ENCODE assay signal across 10 cellular contexts in genomic region chr22:43128928-43129424, GRCh38. TPM values are rescaled to one million over a fixed set of nuclear protein-coding genes. Genes with fewer than 3 reads are reported as not detected.
DNase-seq lines count a peak whose midpoint lies in the region; ATAC-seq and TF ChIP-seq lines count a peak whose summit lies in the region.
"Had no signal": no experiment of that assay in that cellular context is flagged by ENCODE, and none has a peak within 500 bp of the region (broad histone marks: within the 10 kb centered on the region; RNA-seq: fewer than 3 reads in every experiment).

No MANE protein-coding gene starts in this region.

- no peaks in the 10 kb centered on the region for H3K36me3 ChIP-seq in aorta (ENCODE audit: control insufficient read depth in 1 of 2, insufficient read depth in 2 of 2, low read length in 1 of 2)

- H3K4me1 ChIP-seq in aorta (ENCODE audit: control insufficient read depth in 1 of 2, insufficient read depth in 2 of 2, low read length in 2 of 2), result peaks cover 0 to 3% of the 10 kb centered on the region in 2 donors

- H3K4me3 Mint-ChIP-seq in activated B cell treated with CpG ODN at 0.5 μM for 24 hours, result no peak overlapping the region

- peak; percentile 95 for DNase-seq in COLO668 (lab: John Stamatoyannopoulos, UW; ENCODE audit: unreplicated experiment)
- peak; percentile 47 for DNase-seq in NCI-H146 treated with DMSO at 0.1 percent for 48 hours (lab: John Stamatoyannopoulos, UW; ENCODE audit: unreplicated experiment)
- DNase-seq in activated B cell treated with CpG ODN at 0.5 μM for 24 hours, result no peak
- no peak for DNase-seq in aorta
- no peak for DNase-seq in putamen (ENCODE audit: low spot score)
- DNase-seq in EL, result no peak
- DNase-seq: MG63 had no signal

- peaks cover 18% of the 10 kb centered on the region for H3K4me1 Mint-ChIP-seq in activated B cell treated with CpG ODN at 0.5 μM for 24 hours

- intact Hi-C loops in activated B cell treated with CpG ODN at 0.5 μM for 24 hours (cut with micrococcal nuclease), result no loop called here
- intact Hi-C loops in aorta (cut with DNase I), result no loop called here

- POLR2A ChIA-PET in activated B cell treated with CpG ODN at 0.5 μM for 24 hours (lab: Charles Lee), result no interaction called here

- peaks cover 28% of the 10 kb centered on the region for H3K36me3 Mint-ChIP-seq in activated B cell treated with CpG ODN at 0.5 μM for 24 hours (ENCODE audit: low read depth)

- H3K27ac Mint-ChIP-seq in activated B cell treated with CpG ODN at 0.5 μM for 24 hours, result no peak overlapping the region

- CTCF ChIA-PET in activated B cell treated with CpG ODN at 0.5 μM for 24 hours (lab: Charles Lee), result no interaction called here

- no peaks in the 10 kb centered on the region for H3K9me3 ChIP-seq in aorta (ENCODE audit: control insufficient read depth, low read length)
- H3K9me3 ChIP-seq: MG63, upper lobe of left lung had no signal

- no peak overlapping the region for H3K4me3 ChIP-seq in aorta (ENCODE audit: low read length in 2 of 2)
- H3K4me3 ChIP-seq: MG63, upper lobe of left lung had no signal

- WGBS in aorta, 2 donors, result 72 to 78% methylated on average over 19 to 20 of the region's 20 CpGs

- TF ChIP-seq CTCF in activated B cell treated with CpG ODN at 0.5 μM for 24 hours (IDR thresholded peaks at IDR 0.05), result no peak

- H3K27me3 Mint-ChIP-seq in activated B cell treated with CpG ODN at 0.5 μM for 24 hours, result peaks cover 5% of the 10 kb centered on the region

- peak; percentile 49 for ATAC-seq in activated B cell treated with CpG ODN at 0.5 μM for 24 hours (ENCODE audit: low read depth)
- ATAC-seq in aorta (ENCODE audit: low FRiP score), result no peak
- ATAC-seq: esophagus mucosa had no signal

- H3K27me3 ChIP-seq in aorta (ENCODE audit: control insufficient read depth in 1 of 2, insufficient read depth in 2 of 2, low read length in 1 of 2), result no peaks in the 10 kb centered on the region
- H3K27me3 ChIP-seq: MG63, upper lobe of left lung had no signal

- H3K27ac ChIP-seq in aorta (ENCODE audit: low read depth in 1 of 2, low read length in 2 of 2), result no peak overlapping the region

- no peaks in the 10 kb centered on the region for H3K9me3 Mint-ChIP-seq in activated B cell treated with CpG ODN at 0.5 μM for 24 hours
- H3K9me3 Mint-ChIP-seq: CD14-positive monocyte had no signal

RNA-seq across cellular contexts. Expression of gene MCAT, which starts 14.2 kb away (rescaled TPM):
- 12.7 and 13.2 TPM in 2 replicates for total RNA-seq in activated B cell treated with CpG ODN at 0.5 μM for 24 hours
- total RNA-seq in aorta, result 10 to 100 TPM in 1 of 2 donors, 1 to 10 TPM in 1; 9.8 to 10.0 TPM
- 10 to 100 TPM in 1 of 2 donors, 1 to 10 TPM in 1; 6.5 to 12.8 TPM for polyA plus RNA-seq in aorta

RNA-seq across cellular contexts. Expression of gene BIK, which starts 18.4 kb away (rescaled TPM):
- 2.6 TPM in 2 replicates for total RNA-seq in activated B cell treated with CpG ODN at 0.5 μM for 24 hours
- total RNA-seq in aorta, result not detected
- 1 to 10 TPM in 1 of 2 donors, under 1 TPM in 1; 0.23 to 1.6 TPM for polyA plus RNA-seq in aorta

RNA-seq across cellular contexts. Expression of gene TSPO, which starts 22.4 kb away (rescaled TPM):
- total RNA-seq in activated B cell treated with CpG ODN at 0.5 μM for 24 hours, result 40.9 and 48.2 TPM in 2 replicates
- total RNA-seq in aorta, result 100 to 1,000 TPM in 1 of 2 donors, 10 to 100 TPM in 1; 88.7 to 120 TPM
- 100 to 1,000 TPM; 287 to 311 TPM for polyA plus RNA-seq in aorta

RNA-seq across cellular contexts. Expression of gene TTLL1, which starts 39.8 kb away (rescaled TPM):
- total RNA-seq in activated B cell treated with CpG ODN at 0.5 μM for 24 hours (1.2 and 1.5 TPM in 2 replicates), aorta (1 to 10 TPM; 3.0 to 5.9 TPM)
- 1 to 10 TPM; 4.5 to 5.8 TPM for polyA plus RNA-seq in aorta

RNA-seq across cellular contexts. Expression of gene TTLL12, which starts 58.0 kb away (rescaled TPM):
- total RNA-seq in activated B cell treated with CpG ODN at 0.5 μM for 24 hours, result 30.0 and 31.5 TPM in 2 replicates
- total RNA-seq in aorta, result 10 to 100 TPM; 13.1 to 16.4 TPM
- polyA plus RNA-seq in aorta, result 10 to 100 TPM; 12.2 to 13.6 TPM

Comparison
In these comparisons a context has a peak if more than half of its experiments do, and no peak if none do; other contexts are left out.
1. DNase-seq: peak in COLO668 (single experiment) and NCI-H146 treated with DMSO at 0.1 percent for 48 hours (single experiment); none in activated B cell treated with CpG ODN at 0.5 μM for 24 hours (single experiment), aorta (0 of 2), putamen (single experiment) and EL (single experiment).